ENCODE assay signal across 10 cellular contexts in genomic region chr4:48047421-48047844, GRCh38.
A peak's percentile ranks its signal among the peaks of the same experiment; 100 is the strongest.
DNase-seq lines count a peak whose midpoint lies in the region; ATAC-seq and TF ChIP-seq lines count a peak whose summit lies in the region.
"Had no signal": no experiment of that assay in that cellular context is flagged by ENCODE, and none has a peak within 500 bp of the region (broad histone marks: within the 10 kb centered on the region; RNA-seq: fewer than 3 reads in every experiment).

No MANE protein-coding gene starts in this region.

- peak overlapping the region; percentile 6 for H3K4me3 ChIP-seq in effector memory CD4-positive, alpha-beta T cell (ENCODE audit: insufficient read depth, low read depth, low read length, poor library complexity, severe bottlenecking)
- H3K4me3 ChIP-seq: SK-N-MC had no signal

- peak overlapping the region; percentile 16; the same call in 1 of the 2 replicates for H3K27ac ChIP-seq in VCaP
- no peak overlapping the region for H3K27ac ChIP-seq in effector memory CD4-positive, alpha-beta T cell (ENCODE audit: insufficient read depth, low read length, poor library complexity, severe bottlenecking)
- H3K27ac ChIP-seq: neutrophil, SK-N-MC had no signal

- DNase-seq in effector memory CD4-positive, alpha-beta T cell: peak; percentile 15 to 28 (median 28)
- DNase-seq in stimulated activated CD8-positive, alpha-beta memory T cell treated with anti-CD3 and anti-CD28 coated beads, Interleukin-12 subunit alpha, Interleukin-12 subunit beta, amount 100 ng/mL, for 1 hour (ENCODE audit: low read depth): peak; percentile 69
- DNase-seq in hippocampal formation (lab: John Stamatoyannopoulos, UW) (no peak), NCI-H345 (lab: John Stamatoyannopoulos, UW) (no peak), DMS 273 treated with DMSO at 0.1 percent for 48 hours (lab: John Stamatoyannopoulos, UW) (no peak)

- no peaks in the 10 kb centered on the region for H3K27me3 ChIP-seq in effector memory CD4-positive, alpha-beta T cell (replicated peaks; ENCODE audit: control insufficient read depth, insufficient read depth, low read length, poor library complexity, severe bottlenecking)

- no peaks in the 10 kb centered on the region for H3K36me3 ChIP-seq in effector memory CD4-positive, alpha-beta T cell (ENCODE audit: control insufficient read depth, insufficient read depth, low read length)
- H3K36me3 ChIP-seq: neutrophil had no signal

- no peak for TF ChIP-seq CTCF in VCaP (conservative IDR thresholded peaks at IDR 0.05)

- no peaks in the 10 kb centered on the region for H3K9me3 ChIP-seq in effector memory CD4-positive, alpha-beta T cell (ENCODE audit: control insufficient read depth, low read length)
- H3K9me3 ChIP-seq: neutrophil had no signal

- peaks cover 28% of the 10 kb centered on the region for H3K4me1 ChIP-seq in effector memory CD4-positive, alpha-beta T cell (ENCODE audit: control insufficient read depth, insufficient read depth, low read length, poor library complexity, severe bottlenecking)

- ATAC-seq in GM19351 (IDR thresholded peaks at IDR 0.05; ENCODE audit: unreplicated experiment): peak; percentile 96
- peak; percentile 98 for ATAC-seq in HG03378 (IDR thresholded peaks at IDR 0.05; ENCODE audit: unreplicated experiment)

Comparison
In these comparisons a context has a peak if more than half of its experiments do, and no peak if none do; other contexts are left out.
1. DNase-seq: peak in effector memory CD4-positive, alpha-beta T cell (3 of 3) and stimulated activated CD8-positive, alpha-beta memory T cell treated with anti-CD3 and anti-CD28 coated beads, Interleukin-12 subunit alpha, Interleukin-12 subunit beta, amount 100 ng/mL, for 1 hour (single experiment); none in hippocampal formation (0 of 2), NCI-H345 (single experiment) and DMS 273 treated with DMSO at 0.1 percent for 48 hours (single experiment).